In the genomic region with DNA sequence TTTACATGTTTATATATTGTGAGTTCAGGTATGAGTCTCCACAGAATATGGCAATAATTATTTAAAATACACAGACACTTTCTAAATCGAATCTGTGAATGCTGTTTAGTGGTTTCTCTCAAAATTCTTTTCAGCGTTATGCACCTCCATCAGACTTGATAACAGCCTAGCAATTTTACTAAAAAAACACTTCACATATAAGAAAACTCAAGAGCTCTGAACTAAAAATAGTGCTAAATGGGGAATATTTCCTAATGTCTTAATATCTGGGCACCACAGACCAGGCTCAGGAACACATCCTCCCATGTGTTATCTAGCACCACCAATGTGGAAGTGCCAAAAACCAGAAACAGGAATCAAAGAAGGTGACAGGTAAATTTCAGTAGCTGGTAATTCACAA, we compare ENCODE assay signal across 1 cellular context.
TF ChIP-seq lines count a peak whose summit lies in the region.

No MANE protein-coding gene starts in this region.

TF ChIP-seq in HCT116, 20 proteins besides CTCF, POLR2A, EP300 and RAD21:
- TF ChIP-seq JUND (IDR thresholded peaks at IDR 0.05) (no peak), EZH2 (IDR thresholded peaks at IDR 0.05) (no peak), ZFX (IDR thresholded peaks at IDR 0.05) (no peak), SRF (IDR thresholded peaks at IDR 0.05; ENCODE audit: low read depth) (no peak), CEBPB (IDR thresholded peaks at IDR 0.05; ENCODE audit: low read depth) (no peak), TCF7L2 (IDR thresholded peaks at IDR 0.05; ENCODE audit: borderline replicate concordance, extremely low read depth, insufficient read depth, insufficient read length) (no peak), ELF1 (IDR thresholded peaks at IDR 0.05; ENCODE audit: borderline replicate concordance, low read depth) (no peak), CBX3 (IDR thresholded peaks at IDR 0.05; ENCODE audit: low read depth) (no peak), EGR1 (IDR thresholded peaks at IDR 0.05; ENCODE audit: low read depth) (no peak), EZH2phosphoT487 (IDR thresholded peaks at IDR 0.05; ENCODE audit: borderline replicate concordance) (no peak), SP1 (IDR thresholded peaks at IDR 0.05; ENCODE audit: low read depth) (no peak), FOSL1 (IDR thresholded peaks at IDR 0.05; ENCODE audit: low read depth) (no peak), SIN3A (IDR thresholded peaks at IDR 0.05; ENCODE audit: low read depth) (no peak), POLR2AphosphoS5 (IDR thresholded peaks at IDR 0.05; ENCODE audit: low read depth, low read length) (no peak), ZNF274 (IDR thresholded peaks at IDR 0.05; ENCODE audit: low read depth, low read length) (no peak)
- TF ChIP-seq, protein P1, sequence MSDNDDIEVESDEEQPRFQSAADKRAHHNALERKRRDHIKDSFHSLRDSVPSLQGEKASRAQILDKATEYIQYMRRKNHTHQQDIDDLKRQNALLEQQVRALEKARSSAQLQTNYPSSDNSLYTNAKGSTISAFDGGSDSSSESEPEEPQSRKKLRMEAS (IDR thresholded peaks at IDR 0.05): no peak
- TF ChIP-seq, protein P2, sequence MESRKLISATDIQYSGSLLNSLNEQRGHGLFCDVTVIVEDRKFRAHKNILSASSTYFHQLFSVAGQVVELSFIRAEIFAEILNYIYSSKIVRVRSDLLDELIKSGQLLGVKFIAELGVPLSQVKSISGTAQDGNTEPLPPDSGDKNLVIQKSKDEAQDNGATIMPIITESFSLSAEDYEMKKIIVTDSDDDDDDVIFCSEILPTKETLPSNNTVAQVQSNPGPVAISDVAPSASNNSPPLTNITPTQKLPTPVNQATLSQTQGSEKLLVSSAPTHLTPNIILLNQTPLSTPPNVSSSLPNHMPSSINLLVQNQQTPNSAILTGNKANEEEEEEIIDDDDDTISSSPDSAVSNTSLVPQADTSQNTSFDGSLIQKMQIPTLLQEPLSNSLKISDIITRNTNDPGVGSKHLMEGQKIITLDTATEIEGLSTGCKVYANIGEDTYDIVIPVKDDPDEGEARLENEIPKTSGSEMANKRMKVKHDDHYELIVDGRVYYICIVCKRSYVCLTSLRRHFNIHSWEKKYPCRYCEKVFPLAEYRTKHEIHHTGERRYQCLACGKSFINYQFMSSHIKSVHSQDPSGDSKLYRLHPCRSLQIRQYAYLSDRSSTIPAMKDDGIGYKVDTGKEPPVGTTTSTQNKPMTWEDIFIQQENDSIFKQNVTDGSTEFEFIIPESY (IDR thresholded peaks at IDR 0.05; ENCODE audit: extremely low read depth, insufficient replicate concordance, low read length): no peak
